In the genomic region with DNA sequence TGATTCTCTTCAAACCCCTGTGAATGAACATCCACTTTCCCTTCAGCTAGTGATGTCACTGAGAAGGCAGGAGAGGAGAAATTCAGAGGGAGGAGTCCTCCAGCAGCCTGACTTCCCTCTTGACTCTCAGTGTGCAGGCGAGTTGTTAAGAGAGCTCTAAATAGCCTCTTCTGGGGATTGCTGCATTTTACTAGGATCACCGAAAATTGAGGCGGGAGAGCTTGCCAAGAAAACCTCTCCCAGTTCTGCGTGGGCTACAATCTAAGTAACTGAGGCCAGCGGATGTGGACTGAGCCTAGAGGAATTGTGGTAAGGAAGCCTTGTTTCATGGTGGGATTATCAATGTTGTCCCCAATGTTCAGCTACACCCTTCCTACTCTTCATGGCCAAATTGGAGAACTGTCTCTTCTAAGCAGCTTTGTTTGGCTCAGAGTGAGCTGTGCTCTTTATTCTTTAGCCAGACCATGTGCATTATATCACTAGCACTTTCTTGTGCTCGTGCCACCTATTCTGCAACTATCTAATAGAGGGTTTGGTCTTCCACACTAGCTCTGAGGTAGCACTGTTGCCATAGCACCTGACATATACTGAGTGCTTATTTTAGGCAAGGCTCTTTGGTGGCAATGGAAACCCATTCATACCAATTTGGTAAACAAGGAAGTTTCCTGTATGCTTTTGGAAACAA, we compare ENCODE assay signal across 13 cellular contexts.
DNase-seq lines count a peak whose midpoint lies in the region; ATAC-seq and TF ChIP-seq lines count a peak whose summit lies in the region.
"Had no signal": no experiment of that assay in that cellular context is flagged by ENCODE, and none has a peak within 500 bp of the region (broad histone marks: within the 10 kb centered on the region; RNA-seq: fewer than 3 reads in every experiment).

No MANE protein-coding gene starts in this region.

- H3K9me3 Mint-ChIP-seq in type B pancreatic cell: no peaks in the 10 kb centered on the region
- H3K9me3 Mint-ChIP-seq in activated CD8-positive, alpha-beta T cell treated with anti-CD3 and anti-CD28 coated beads for 36 hours: no peaks in the 10 kb centered on the region
- H3K9me3 Mint-ChIP-seq: stimulated activated effector memory CD8-positive, alpha-beta T cell treated with anti-CD3 and anti-CD28 coated beads, Interleukin-12 subunit alpha, Interleukin-12 subunit beta, amount 100 ng/mL, for 72 hours had no signal

- H3K36me3 ChIP-seq in mesenchymal stem cell (ENCODE audit: control insufficient read depth in 1 of 2, insufficient read depth in 2 of 2, low read depth in 1 of 2, low read length in 2 of 2): peaks cover 6 to 7% of the 10 kb centered on the region in 2 experiments

- no peak overlapping the region for H3K4me2 ChIP-seq in mesenchymal stem cell (ENCODE audit: low read length, poor library complexity, severe bottlenecking)

- DNase-seq in NCI-H2029 (lab: John Stamatoyannopoulos, UW) (peak; percentile 17), NCI-H2029 treated with DMSO at 0.1 percent for 48 hours (lab: John Stamatoyannopoulos, UW) (no peak), choroid plexus epithelial cell (ENCODE audit: low read depth) (peak; percentile 36), mesenchymal stem cell (peak; percentile 14), type B pancreatic cell (ENCODE audit: extremely low spot score, unreplicated experiment) (no peak)
- no peak for DNase-seq in activated CD8-positive, alpha-beta T cell treated with anti-CD3 and anti-CD28 coated beads for 36 hours
- DNase-seq in activated CD4-positive, alpha-beta T cell treated with anti-CD3 and anti-CD28 coated beads, Interleukin-2, amount 50 U/mL, for 48 hours: no peak
- DNase-seq: NCI-H1436; PC-3; stimulated activated CD4-positive, alpha-beta T cell treated with anti-CD3 and anti-CD28 coated beads, Interleukin-15, amount 100 ng/mL, for 24 hours had no signal

- H3K4ac ChIP-seq in mesenchymal stem cell (ENCODE audit: low read depth in 1 of 2, low read length in 2 of 2): no peak overlapping the region

- no peak overlapping the region for H4K91ac ChIP-seq in mesenchymal stem cell (ENCODE audit: low read length)

- intact Hi-C loops in activated CD8-positive, alpha-beta T cell treated with anti-CD3 and anti-CD28 coated beads for 36 hours (cut with micrococcal nuclease): no loop called here

- POLR2A ChIA-PET in activated CD8-positive, alpha-beta T cell treated with anti-CD3 and anti-CD28 coated beads for 36 hours (lab: Charles Lee): no interaction called here

- no peak for TF ChIP-seq CTCF in choroid plexus epithelial cell (conservative IDR thresholded peaks at IDR 0.05; ENCODE audit: low read depth, low read length)
- TF ChIP-seq CTCF in type B pancreatic cell (conservative IDR thresholded peaks at IDR 0.05): no peak
- no peak for TF ChIP-seq CTCF in activated CD8-positive, alpha-beta T cell treated with anti-CD3 and anti-CD28 coated beads for 36 hours (IDR thresholded peaks at IDR 0.05)

- ATAC-seq in activated CD8-positive, alpha-beta T cell treated with anti-CD3 and anti-CD28 coated beads for 36 hours: no peak
- no peak for ATAC-seq in GM19395 (IDR thresholded peaks at IDR 0.05; ENCODE audit: unreplicated experiment)
- ATAC-seq: HCT116; PC-3; stimulated activated effector memory CD8-positive, alpha-beta T cell treated with anti-CD3 and anti-CD28 coated beads, Interleukin-12 subunit alpha, Interleukin-12 subunit beta, amount 100 ng/mL, for 72 hours had no signal

- no peak overlapping the region for H2BK12ac ChIP-seq in mesenchymal stem cell (ENCODE audit: low read length in 2 of 2)

- peaks cover 22% of the 10 kb centered on the region for H3K79me1 ChIP-seq in mesenchymal stem cell (replicated peaks; ENCODE audit: low read length, poor library complexity, severe bottlenecking)

- H3K9me3 ChIP-seq in mesenchymal stem cell (ENCODE audit: control insufficient read depth, low read length): no peaks in the 10 kb centered on the region

- peak overlapping the region in 1 of 2 experiments; percentile 26 for H3K18ac ChIP-seq in mesenchymal stem cell (ENCODE audit: low read depth in 1 of 2, low read length in 2 of 2)

- H2BK120ac ChIP-seq in mesenchymal stem cell (ENCODE audit: low read depth, low read length): no peak overlapping the region

- WGBS in mesenchymal stem cell: 79% methylated on average over 6 of the region's 6 CpGs

- H3K27ac ChIP-seq in mesenchymal stem cell (ENCODE audit: low read length, poor library complexity, severe bottlenecking): no peak overlapping the region

- no peak overlapping the region for H2BK15ac ChIP-seq in mesenchymal stem cell (ENCODE audit: low read depth, poor library complexity, severe bottlenecking)

- H3K4me1 Mint-ChIP-seq in type B pancreatic cell (ENCODE audit: unreplicated experiment): peaks cover 22% of the 10 kb centered on the region
- no peaks in the 10 kb centered on the region for H3K4me1 Mint-ChIP-seq in activated CD8-positive, alpha-beta T cell treated with anti-CD3 and anti-CD28 coated beads for 36 hours (ENCODE audit: low read depth)
- H3K4me1 Mint-ChIP-seq: stimulated activated effector memory CD8-positive, alpha-beta T cell treated with anti-CD3 and anti-CD28 coated beads, Interleukin-12 subunit alpha, Interleukin-12 subunit beta, amount 100 ng/mL, for 72 hours had no signal

- H3K36me3 Mint-ChIP-seq in type B pancreatic cell: peaks cover 7% of the 10 kb centered on the region
- H3K36me3 Mint-ChIP-seq in activated CD8-positive, alpha-beta T cell treated with anti-CD3 and anti-CD28 coated beads for 36 hours (ENCODE audit: low read depth): no peaks in the 10 kb centered on the region
- H3K36me3 Mint-ChIP-seq: stimulated activated effector memory CD8-positive, alpha-beta T cell treated with anti-CD3 and anti-CD28 coated beads, Interleukin-12 subunit alpha, Interleukin-12 subunit beta, amount 100 ng/mL, for 72 hours had no signal

- H3K23ac ChIP-seq in mesenchymal stem cell (ENCODE audit: low read length in 2 of 2): no peak overlapping the region

- H3K27me3 ChIP-seq in mesenchymal stem cell (ENCODE audit: control insufficient read depth in 1 of 2, insufficient read depth in 1 of 2, low read length in 2 of 2): peaks cover 0 to 3% of the 10 kb centered on the region in 2 experiments

- no peak overlapping the region for H3K4me3 Mint-ChIP-seq in type B pancreatic cell
- H3K4me3 Mint-ChIP-seq in activated CD8-positive, alpha-beta T cell treated with anti-CD3 and anti-CD28 coated beads for 36 hours: no peak overlapping the region
- H3K4me3 Mint-ChIP-seq: stimulated activated effector memory CD8-positive, alpha-beta T cell treated with anti-CD3 and anti-CD28 coated beads, Interleukin-12 subunit alpha, Interleukin-12 subunit beta, amount 100 ng/mL, for 72 hours had no signal

- H3K4me3 ChIP-seq in choroid plexus epithelial cell (ENCODE audit: low read depth, low read length) (no peak overlapping the region), mesenchymal stem cell (ENCODE audit: insufficient read depth in 1 of 2, low read depth in 1 of 2, low read length in 2 of 2) (peak overlapping the region in 1 of 2 experiments; percentile 65)

- H3K4me1 ChIP-seq in mesenchymal stem cell (ENCODE audit: control insufficient read depth, insufficient read depth, low read depth, low read length): peaks cover 2% of the 10 kb centered on the region

- peak overlapping the region; percentile 86 for H3K9ac ChIP-seq in mesenchymal stem cell (ENCODE audit: low read length)

- H2AK5ac ChIP-seq in mesenchymal stem cell (ENCODE audit: low read length, severe bottlenecking): no peak overlapping the region

- H3K27me3 Mint-ChIP-seq in type B pancreatic cell: peaks cover 3% of the 10 kb centered on the region
- peaks cover 11% of the 10 kb centered on the region for H3K27me3 Mint-ChIP-seq in activated CD8-positive, alpha-beta T cell treated with anti-CD3 and anti-CD28 coated beads for 36 hours

- no peak overlapping the region for H2BK5ac ChIP-seq in mesenchymal stem cell (ENCODE audit: low read depth, low read length, poor library complexity, severe bottlenecking)

- CTCF ChIA-PET in activated CD8-positive, alpha-beta T cell treated with anti-CD3 and anti-CD28 coated beads for 36 hours (lab: Charles Lee): no interaction called here

- H3K27ac Mint-ChIP-seq in type B pancreatic cell: peak overlapping the region; percentile 32
- H3K27ac Mint-ChIP-seq in activated CD8-positive, alpha-beta T cell treated with anti-CD3 and anti-CD28 coated beads for 36 hours: no peak overlapping the region
- H3K27ac Mint-ChIP-seq: stimulated activated effector memory CD8-positive, alpha-beta T cell treated with anti-CD3 and anti-CD28 coated beads, Interleukin-12 subunit alpha, Interleukin-12 subunit beta, amount 100 ng/mL, for 72 hours had no signal

- no peak overlapping the region for H3K14ac ChIP-seq in mesenchymal stem cell (ENCODE audit: low read length in 2 of 2)

- H2AFZ ChIP-seq in mesenchymal stem cell (ENCODE audit: low read depth, low read length): no peak overlapping the region

- no peak overlapping the region for H4K8ac ChIP-seq in mesenchymal stem cell (ENCODE audit: low read length)

Comparison
In these comparisons a context has a peak if more than half of its experiments do, and no peak if none do; other contexts are left out.
1. DNase-seq: peak in NCI-H2029 (single experiment), choroid plexus epithelial cell (single experiment) and mesenchymal stem cell (single experiment); none in NCI-H2029 treated with DMSO at 0.1 percent for 48 hours (single experiment), type B pancreatic cell (single experiment), activated CD8-positive, alpha-beta T cell treated with anti-CD3 and anti-CD28 coated beads for 36 hours (single experiment) and activated CD4-positive, alpha-beta T cell treated with anti-CD3 and anti-CD28 coated beads, Interleukin-2, amount 50 U/mL, for 48 hours (0 of 2).